In the genomic region with DNA sequence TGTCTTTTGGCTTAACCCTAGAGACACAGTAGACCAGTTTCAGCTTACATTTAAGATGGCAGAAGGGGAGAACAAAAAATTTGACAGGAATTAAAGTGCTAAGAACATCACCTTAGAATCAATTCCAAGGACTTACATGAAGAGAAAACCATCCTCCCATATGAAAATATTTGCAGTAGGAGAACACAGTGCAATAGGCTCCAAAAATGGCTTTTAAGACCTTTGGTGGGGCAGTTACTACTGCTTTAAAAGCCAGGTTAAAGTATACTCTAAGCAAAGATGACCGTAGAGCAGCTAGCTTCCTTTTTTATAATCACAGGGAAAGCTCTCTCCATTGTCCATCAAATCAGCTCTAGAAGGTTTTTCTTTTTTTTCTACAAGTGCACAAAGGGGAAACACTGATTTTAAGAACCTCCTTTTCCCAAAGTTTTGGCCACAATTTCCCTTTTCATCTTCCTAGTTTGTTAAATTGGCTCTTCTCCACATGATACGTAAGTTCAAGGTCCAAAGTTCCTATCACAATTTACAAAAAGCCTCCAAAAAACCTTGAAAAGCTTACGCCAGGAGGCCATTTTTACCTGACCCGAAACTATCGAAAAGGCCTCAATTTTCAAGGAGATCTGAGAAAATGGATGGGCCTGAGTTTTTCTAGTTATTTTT, we compare ENCODE assay signal across 1 cellular context.
TF ChIP-seq lines count a peak whose summit lies in the region.

No MANE protein-coding gene starts in this region.

TF ChIP-seq in K562, 482 proteins besides CTCF, POLR2A, EP300 and RAD21 (continues in another document):
- TF ChIP-seq PML (IDR thresholded peaks at IDR 0.05; ENCODE audit: low read length) (0 out of 2 replicates have a peak, but pooled peaks have one; percentile 10), ZNF77 (CRISPR knock-in tag; IDR thresholded peaks at IDR 0.05) (0 out of 2 replicates have a peak, but pooled peaks have one; percentile 55), POLR2G (IDR thresholded peaks at IDR 0.05; ENCODE audit: low read depth, low read length) (peak; percentile 65), U2AF2 (optimal IDR thresholded peaks at IDR 0.05; ENCODE audit: low read depth, low read length) (no peak), RFX7 (CRISPR knock-in tag; IDR thresholded peaks at IDR 0.05) (peak; percentile 11; the same call in 1 of the 2 replicates), RBFOX2 (IDR thresholded peaks at IDR 0.05; ENCODE audit: low read depth, low read length) (peak; percentile 74), ASH1L (IDR thresholded peaks at IDR 0.05; ENCODE audit: borderline replicate concordance, low read depth, partially characterized antibody) (peak; percentile 2), HDAC3 (IDR thresholded peaks at IDR 0.05; ENCODE audit: borderline replicate concordance, partially characterized antibody) (peak; percentile 13), SUPT5H (IDR thresholded peaks at IDR 0.05) (0 out of 2 replicates have a peak, but pooled peaks have one; percentile 7), ZZZ3 (IDR thresholded peaks at IDR 0.05) (no peak), ELF4 (CRISPR knock-in tag; IDR thresholded peaks at IDR 0.05) (peak; percentile 3; the same call in 1 of the 2 replicates), NR2C2 (CRISPR knock-in tag; IDR thresholded peaks at IDR 0.05) (no peak), NR2C2 (tag; IDR thresholded peaks at IDR 0.05) (peak; percentile 27; the same call in 1 of the 2 replicates), POLR2H (tag; IDR thresholded peaks at IDR 0.05; ENCODE audit: low read depth) (peak; percentile 33), CHD1 (IDR thresholded peaks at IDR 0.05; ENCODE audit: low read length) (peak; percentile 6), ZBED1 (IDR thresholded peaks at IDR 0.05) (0 out of 2 replicates have a peak, but pooled peaks have one; percentile 9), ELF1 (tag; IDR thresholded peaks at IDR 0.05) (0 out of 2 replicates have a peak, but pooled peaks have one; percentile 13), NCOA2 (IDR thresholded peaks at IDR 0.05; ENCODE audit: partially characterized antibody in 2 of 2) (no peak)
- TF ChIP-seq, protein P1, sequence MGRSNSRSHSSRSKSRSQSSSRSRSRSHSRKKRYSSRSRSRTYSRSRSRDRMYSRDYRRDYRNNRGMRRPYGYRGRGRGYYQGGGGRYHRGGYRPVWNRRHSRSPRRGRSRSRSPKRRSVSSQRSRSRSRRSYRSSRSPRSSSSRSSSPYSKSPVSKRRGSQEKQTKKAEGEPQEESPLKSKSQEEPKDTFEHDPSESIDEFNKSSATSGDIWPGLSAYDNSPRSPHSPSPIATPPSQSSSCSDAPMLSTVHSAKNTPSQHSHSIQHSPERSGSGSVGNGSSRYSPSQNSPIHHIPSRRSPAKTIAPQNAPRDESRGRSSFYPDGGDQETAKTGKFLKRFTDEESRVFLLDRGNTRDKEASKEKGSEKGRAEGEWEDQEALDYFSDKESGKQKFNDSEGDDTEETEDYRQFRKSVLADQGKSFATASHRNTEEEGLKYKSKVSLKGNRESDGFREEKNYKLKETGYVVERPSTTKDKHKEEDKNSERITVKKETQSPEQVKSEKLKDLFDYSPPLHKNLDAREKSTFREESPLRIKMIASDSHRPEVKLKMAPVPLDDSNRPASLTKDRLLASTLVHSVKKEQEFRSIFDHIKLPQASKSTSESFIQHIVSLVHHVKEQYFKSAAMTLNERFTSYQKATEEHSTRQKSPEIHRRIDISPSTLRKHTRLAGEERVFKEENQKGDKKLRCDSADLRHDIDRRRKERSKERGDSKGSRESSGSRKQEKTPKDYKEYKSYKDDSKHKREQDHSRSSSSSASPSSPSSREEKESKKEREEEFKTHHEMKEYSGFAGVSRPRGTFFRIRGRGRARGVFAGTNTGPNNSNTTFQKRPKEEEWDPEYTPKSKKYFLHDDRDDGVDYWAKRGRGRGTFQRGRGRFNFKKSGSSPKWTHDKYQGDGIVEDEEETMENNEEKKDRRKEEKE (IDR thresholded peaks at IDR 0.05; ENCODE audit: borderline replicate concordance in 1 of 2, control insufficient read depth in 1 of 2, low read depth in 2 of 2, low read length in 1 of 2): peak in 1 of 2 experiments; percentile 8; a peak in 1 of 4 replicates
- TF ChIP-seq, protein P2, sequence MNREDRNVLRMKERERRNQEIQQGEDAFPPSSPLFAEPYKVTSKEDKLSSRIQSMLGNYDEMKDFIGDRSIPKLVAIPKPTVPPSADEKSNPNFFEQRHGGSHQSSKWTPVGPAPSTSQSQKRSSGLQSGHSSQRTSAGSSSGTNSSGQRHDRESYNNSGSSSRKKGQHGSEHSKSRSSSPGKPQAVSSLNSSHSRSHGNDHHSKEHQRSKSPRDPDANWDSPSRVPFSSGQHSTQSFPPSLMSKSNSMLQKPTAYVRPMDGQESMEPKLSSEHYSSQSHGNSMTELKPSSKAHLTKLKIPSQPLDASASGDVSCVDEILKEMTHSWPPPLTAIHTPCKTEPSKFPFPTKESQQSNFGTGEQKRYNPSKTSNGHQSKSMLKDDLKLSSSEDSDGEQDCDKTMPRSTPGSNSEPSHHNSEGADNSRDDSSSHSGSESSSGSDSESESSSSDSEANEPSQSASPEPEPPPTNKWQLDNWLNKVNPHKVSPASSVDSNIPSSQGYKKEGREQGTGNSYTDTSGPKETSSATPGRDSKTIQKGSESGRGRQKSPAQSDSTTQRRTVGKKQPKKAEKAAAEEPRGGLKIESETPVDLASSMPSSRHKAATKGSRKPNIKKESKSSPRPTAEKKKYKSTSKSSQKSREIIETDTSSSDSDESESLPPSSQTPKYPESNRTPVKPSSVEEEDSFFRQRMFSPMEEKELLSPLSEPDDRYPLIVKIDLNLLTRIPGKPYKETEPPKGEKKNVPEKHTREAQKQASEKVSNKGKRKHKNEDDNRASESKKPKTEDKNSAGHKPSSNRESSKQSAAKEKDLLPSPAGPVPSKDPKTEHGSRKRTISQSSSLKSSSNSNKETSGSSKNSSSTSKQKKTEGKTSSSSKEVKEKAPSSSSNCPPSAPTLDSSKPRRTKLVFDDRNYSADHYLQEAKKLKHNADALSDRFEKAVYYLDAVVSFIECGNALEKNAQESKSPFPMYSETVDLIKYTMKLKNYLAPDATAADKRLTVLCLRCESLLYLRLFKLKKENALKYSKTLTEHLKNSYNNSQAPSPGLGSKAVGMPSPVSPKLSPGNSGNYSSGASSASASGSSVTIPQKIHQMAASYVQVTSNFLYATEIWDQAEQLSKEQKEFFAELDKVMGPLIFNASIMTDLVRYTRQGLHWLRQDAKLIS (CRISPR knock-in tag; IDR thresholded peaks at IDR 0.05): peak; percentile 53; the same call in 1 of the 2 replicates
- TF ChIP-seq, protein P3, sequence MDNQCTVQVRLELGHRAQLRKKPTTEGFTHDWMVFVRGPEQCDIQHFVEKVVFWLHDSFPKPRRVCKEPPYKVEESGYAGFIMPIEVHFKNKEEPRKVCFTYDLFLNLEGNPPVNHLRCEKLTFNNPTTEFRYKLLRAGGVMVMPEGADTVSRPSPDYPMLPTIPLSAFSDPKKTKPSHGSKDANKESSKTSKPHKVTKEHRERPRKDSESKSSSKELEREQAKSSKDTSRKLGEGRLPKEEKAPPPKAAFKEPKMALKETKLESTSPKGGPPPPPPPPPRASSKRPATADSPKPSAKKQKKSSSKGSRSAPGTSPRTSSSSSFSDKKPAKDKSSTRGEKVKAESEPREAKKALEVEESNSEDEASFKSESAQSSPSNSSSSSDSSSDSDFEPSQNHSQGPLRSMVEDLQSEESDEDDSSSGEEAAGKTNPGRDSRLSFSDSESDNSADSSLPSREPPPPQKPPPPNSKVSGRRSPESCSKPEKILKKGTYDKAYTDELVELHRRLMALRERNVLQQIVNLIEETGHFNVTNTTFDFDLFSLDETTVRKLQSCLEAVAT (IDR thresholded peaks at IDR 0.05): peak in 1 of 2 experiments; percentile 4; a peak in 2 of 4 replicates
- TF ChIP-seq, protein P4, sequence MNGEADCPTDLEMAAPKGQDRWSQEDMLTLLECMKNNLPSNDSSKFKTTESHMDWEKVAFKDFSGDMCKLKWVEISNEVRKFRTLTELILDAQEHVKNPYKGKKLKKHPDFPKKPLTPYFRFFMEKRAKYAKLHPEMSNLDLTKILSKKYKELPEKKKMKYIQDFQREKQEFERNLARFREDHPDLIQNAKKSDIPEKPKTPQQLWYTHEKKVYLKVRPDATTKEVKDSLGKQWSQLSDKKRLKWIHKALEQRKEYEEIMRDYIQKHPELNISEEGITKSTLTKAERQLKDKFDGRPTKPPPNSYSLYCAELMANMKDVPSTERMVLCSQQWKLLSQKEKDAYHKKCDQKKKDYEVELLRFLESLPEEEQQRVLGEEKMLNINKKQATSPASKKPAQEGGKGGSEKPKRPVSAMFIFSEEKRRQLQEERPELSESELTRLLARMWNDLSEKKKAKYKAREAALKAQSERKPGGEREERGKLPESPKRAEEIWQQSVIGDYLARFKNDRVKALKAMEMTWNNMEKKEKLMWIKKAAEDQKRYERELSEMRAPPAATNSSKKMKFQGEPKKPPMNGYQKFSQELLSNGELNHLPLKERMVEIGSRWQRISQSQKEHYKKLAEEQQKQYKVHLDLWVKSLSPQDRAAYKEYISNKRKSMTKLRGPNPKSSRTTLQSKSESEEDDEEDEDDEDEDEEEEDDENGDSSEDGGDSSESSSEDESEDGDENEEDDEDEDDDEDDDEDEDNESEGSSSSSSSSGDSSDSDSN (IDR thresholded peaks at IDR 0.05; ENCODE audit: borderline replicate concordance in 1 of 2, low read depth in 2 of 2, low read length in 2 of 2): 0 out of 4 replicates have a peak, but pooled peaks of 1 of the 2 experiments have one; percentile 52
- TF ChIP-seq, protein P5, sequence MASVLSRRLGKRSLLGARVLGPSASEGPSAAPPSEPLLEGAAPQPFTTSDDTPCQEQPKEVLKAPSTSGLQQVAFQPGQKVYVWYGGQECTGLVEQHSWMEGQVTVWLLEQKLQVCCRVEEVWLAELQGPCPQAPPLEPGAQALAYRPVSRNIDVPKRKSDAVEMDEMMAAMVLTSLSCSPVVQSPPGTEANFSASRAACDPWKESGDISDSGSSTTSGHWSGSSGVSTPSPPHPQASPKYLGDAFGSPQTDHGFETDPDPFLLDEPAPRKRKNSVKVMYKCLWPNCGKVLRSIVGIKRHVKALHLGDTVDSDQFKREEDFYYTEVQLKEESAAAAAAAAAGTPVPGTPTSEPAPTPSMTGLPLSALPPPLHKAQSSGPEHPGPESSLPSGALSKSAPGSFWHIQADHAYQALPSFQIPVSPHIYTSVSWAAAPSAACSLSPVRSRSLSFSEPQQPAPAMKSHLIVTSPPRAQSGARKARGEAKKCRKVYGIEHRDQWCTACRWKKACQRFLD (CRISPR knock-in tag; IDR thresholded peaks at IDR 0.05): 0 out of 2 replicates have a peak, but pooled peaks have one; percentile 39
- TF ChIP-seq, protein P6, sequence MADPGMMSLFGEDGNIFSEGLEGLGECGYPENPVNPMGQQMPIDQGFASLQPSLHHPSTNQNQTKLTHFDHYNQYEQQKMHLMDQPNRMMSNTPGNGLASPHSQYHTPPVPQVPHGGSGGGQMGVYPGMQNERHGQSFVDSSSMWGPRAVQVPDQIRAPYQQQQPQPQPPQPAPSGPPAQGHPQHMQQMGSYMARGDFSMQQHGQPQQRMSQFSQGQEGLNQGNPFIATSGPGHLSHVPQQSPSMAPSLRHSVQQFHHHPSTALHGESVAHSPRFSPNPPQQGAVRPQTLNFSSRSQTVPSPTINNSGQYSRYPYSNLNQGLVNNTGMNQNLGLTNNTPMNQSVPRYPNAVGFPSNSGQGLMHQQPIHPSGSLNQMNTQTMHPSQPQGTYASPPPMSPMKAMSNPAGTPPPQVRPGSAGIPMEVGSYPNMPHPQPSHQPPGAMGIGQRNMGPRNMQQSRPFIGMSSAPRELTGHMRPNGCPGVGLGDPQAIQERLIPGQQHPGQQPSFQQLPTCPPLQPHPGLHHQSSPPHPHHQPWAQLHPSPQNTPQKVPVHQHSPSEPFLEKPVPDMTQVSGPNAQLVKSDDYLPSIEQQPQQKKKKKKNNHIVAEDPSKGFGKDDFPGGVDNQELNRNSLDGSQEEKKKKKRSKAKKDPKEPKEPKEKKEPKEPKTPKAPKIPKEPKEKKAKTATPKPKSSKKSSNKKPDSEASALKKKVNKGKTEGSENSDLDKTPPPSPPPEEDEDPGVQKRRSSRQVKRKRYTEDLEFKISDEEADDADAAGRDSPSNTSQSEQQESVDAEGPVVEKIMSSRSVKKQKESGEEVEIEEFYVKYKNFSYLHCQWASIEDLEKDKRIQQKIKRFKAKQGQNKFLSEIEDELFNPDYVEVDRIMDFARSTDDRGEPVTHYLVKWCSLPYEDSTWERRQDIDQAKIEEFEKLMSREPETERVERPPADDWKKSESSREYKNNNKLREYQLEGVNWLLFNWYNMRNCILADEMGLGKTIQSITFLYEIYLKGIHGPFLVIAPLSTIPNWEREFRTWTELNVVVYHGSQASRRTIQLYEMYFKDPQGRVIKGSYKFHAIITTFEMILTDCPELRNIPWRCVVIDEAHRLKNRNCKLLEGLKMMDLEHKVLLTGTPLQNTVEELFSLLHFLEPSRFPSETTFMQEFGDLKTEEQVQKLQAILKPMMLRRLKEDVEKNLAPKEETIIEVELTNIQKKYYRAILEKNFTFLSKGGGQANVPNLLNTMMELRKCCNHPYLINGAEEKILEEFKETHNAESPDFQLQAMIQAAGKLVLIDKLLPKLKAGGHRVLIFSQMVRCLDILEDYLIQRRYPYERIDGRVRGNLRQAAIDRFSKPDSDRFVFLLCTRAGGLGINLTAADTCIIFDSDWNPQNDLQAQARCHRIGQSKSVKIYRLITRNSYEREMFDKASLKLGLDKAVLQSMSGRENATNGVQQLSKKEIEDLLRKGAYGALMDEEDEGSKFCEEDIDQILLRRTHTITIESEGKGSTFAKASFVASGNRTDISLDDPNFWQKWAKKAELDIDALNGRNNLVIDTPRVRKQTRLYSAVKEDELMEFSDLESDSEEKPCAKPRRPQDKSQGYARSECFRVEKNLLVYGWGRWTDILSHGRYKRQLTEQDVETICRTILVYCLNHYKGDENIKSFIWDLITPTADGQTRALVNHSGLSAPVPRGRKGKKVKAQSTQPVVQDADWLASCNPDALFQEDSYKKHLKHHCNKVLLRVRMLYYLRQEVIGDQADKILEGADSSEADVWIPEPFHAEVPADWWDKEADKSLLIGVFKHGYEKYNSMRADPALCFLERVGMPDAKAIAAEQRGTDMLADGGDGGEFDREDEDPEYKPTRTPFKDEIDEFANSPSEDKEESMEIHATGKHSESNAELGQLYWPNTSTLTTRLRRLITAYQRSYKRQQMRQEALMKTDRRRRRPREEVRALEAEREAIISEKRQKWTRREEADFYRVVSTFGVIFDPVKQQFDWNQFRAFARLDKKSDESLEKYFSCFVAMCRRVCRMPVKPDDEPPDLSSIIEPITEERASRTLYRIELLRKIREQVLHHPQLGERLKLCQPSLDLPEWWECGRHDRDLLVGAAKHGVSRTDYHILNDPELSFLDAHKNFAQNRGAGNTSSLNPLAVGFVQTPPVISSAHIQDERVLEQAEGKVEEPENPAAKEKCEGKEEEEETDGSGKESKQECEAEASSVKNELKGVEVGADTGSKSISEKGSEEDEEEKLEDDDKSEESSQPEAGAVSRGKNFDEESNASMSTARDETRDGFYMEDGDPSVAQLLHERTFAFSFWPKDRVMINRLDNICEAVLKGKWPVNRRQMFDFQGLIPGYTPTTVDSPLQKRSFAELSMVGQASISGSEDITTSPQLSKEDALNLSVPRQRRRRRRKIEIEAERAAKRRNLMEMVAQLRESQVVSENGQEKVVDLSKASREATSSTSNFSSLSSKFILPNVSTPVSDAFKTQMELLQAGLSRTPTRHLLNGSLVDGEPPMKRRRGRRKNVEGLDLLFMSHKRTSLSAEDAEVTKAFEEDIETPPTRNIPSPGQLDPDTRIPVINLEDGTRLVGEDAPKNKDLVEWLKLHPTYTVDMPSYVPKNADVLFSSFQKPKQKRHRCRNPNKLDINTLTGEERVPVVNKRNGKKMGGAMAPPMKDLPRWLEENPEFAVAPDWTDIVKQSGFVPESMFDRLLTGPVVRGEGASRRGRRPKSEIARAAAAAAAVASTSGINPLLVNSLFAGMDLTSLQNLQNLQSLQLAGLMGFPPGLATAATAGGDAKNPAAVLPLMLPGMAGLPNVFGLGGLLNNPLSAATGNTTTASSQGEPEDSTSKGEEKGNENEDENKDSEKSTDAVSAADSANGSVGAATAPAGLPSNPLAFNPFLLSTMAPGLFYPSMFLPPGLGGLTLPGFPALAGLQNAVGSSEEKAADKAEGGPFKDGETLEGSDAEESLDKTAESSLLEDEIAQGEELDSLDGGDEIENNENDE (IDR thresholded peaks at IDR 0.05; ENCODE audit: low read depth, low read length): no peak
